ENCODE assay signal across 23 cellular contexts in genomic region chr7:148335790-148336189, GRCh38.
"Had no signal": no experiment of that assay in that cellular context is flagged by ENCODE, and none has a peak within 500 bp of the region (broad histone marks: within the 10 kb centered on the region; RNA-seq: fewer than 3 reads in every experiment).

No MANE protein-coding gene starts in this region.

- H3K27ac Mint-ChIP-seq: activated B cell treated with CpG ODN at 0.5 μM for 24 hours; activated naive CD4-positive, alpha-beta T cell treated with anti-CD3 and anti-CD28 coated beads, Interleukin-2, amount 10 ng/mL, durations not matched to agents 7 days and 5 days; activated T-cell treated with anti-CD3 and anti-CD28 coated beads, Interleukin-2, amount 50 U/mL, for 72 hours; effector memory CD8-positive, alpha-beta T cell; immature natural killer cell; natural killer cell treated with Interleukin-12 subunit alpha and Interleukin-12 subunit beta and Interleukin-15 and Interleukin-18, amount 100 ng/mL, for 72 hours; T-helper 1 cell treated with Interleukin-12 subunit alpha and Interleukin-12 subunit beta and Interleukin-4 antibody, amounts not matched to agents 30 μg/mL and 1 μg/mL, for 36 hours had no signal

- H2AFZ ChIP-seq: parathyroid adenoma had no signal

- H3K4me3 ChIP-seq: body of pancreas, left ventricle myocardium inferior, thyroid gland had no signal

- H3K4me3 Mint-ChIP-seq: activated B cell treated with CpG ODN at 0.5 μM for 24 hours; activated naive CD4-positive, alpha-beta T cell treated with anti-CD3 and anti-CD28 coated beads, Interleukin-2, amount 10 ng/mL, durations not matched to agents 7 days and 5 days; activated T-cell treated with anti-CD3 and anti-CD28 coated beads, Interleukin-2, amount 50 U/mL, for 72 hours; effector memory CD8-positive, alpha-beta T cell; immature natural killer cell; natural killer cell treated with Interleukin-12 subunit alpha and Interleukin-12 subunit beta and Interleukin-15 and Interleukin-18, amount 100 ng/mL, for 72 hours; T-helper 1 cell treated with Interleukin-12 subunit alpha and Interleukin-12 subunit beta and Interleukin-4 antibody, amounts not matched to agents 30 μg/mL and 1 μg/mL, for 36 hours had no signal

- H3K36me3 ChIP-seq: left ventricle myocardium inferior, thyroid gland had no signal

- DNase-seq: activated B cell treated with CpG ODN at 0.5 μM for 24 hours; activated CD4-positive, alpha-beta T cell treated with anti-CD3 and anti-CD28 coated beads for 4 hours; activated CD4-positive, alpha-beta T cell treated with anti-CD3 and anti-CD28 coated beads, Interleukin-2, amount 50 U/mL, for 48 hours; activated effector memory CD4-positive, alpha-beta T cell treated with Interleukin-2 at 50 U/mL for 16 hours; activated naive CD4-positive, alpha-beta T cell treated with anti-CD3 and anti-CD28 coated beads, Interleukin-2, amount 10 ng/mL, durations not matched to agents 7 days and 5 days; activated T-cell treated with anti-CD3 and anti-CD28 coated beads, Interleukin-2, amount 50 U/mL, for 72 hours; body of pancreas; effector memory CD8-positive, alpha-beta T cell; foreskin fibroblast; immature natural killer cell; kidney glomerular epithelial cell; left ventricle myocardium inferior; midbrain; right cardiac atrium; stimulated activated CD4-positive, alpha-beta T cell treated with anti-CD3 and anti-CD28 coated beads, Interleukin-12 subunit alpha, Interleukin-12 subunit beta, amount 100 ng/mL, for 4 hours; stimulated activated CD4-positive, alpha-beta T cell treated with anti-CD3 and anti-CD28 coated beads, Interleukin-4, amount 100 ng/mL, for 4 hours; stimulated activated naive CD8-positive, alpha-beta T cell treated with anti-CD3 and anti-CD28 coated beads, Interleukin-15, Interleukin-2, amounts not matched to agents 100 U/mL and 50 U/mL, for 24 hours; substantia nigra; T1000; thyroid gland had no signal

- H3K4me1 ChIP-seq: parathyroid adenoma had no signal

- ATAC-seq: activated T-cell treated with anti-CD3 and anti-CD28 coated beads, Interleukin-2, amount 50 U/mL, for 72 hours; body of pancreas; effector memory CD8-positive, alpha-beta T cell; stimulated activated naive CD8-positive, alpha-beta T cell treated with anti-CD3 and anti-CD28 coated beads, Interleukin-15, Interleukin-2, amounts not matched to agents 100 U/mL and 50 U/mL, for 24 hours had no signal

- H3K9ac ChIP-seq: parathyroid adenoma had no signal

- H3K27ac ChIP-seq: body of pancreas, left ventricle myocardium inferior, parathyroid adenoma, thyroid gland had no signal

- H3K27me3 ChIP-seq: body of pancreas, thyroid gland had no signal

- H3K9me3 ChIP-seq: body of pancreas, left ventricle myocardium inferior, thyroid gland had no signal

- H3K79me2 ChIP-seq: parathyroid adenoma had no signal
